In genomic region chr3:27090265-27091041, GRCh38 we compare ENCODE assay signal across 12 cellular contexts.
"Had no signal": no experiment of that assay in that cellular context is flagged by ENCODE, and none has a peak within 500 bp of the region (broad histone marks: within the 10 kb centered on the region; RNA-seq: fewer than 3 reads in every experiment).

No MANE protein-coding gene starts in this region.

- H3K27me3 ChIP-seq: esophagus muscularis mucosa, heart left ventricle, right atrium auricular region had no signal

- H3K27ac Mint-ChIP-seq: activated naive CD4-positive, alpha-beta T cell treated with anti-CD3 and anti-CD28 coated beads, Interleukin-2, amount 50 U/mL, for 24 hours; activated T-helper 2 cell treated with anti-CD3 and anti-CD28 coated beads, Interferon-gamma antibody, Interleukin-2, Interleukin-4, amounts not matched to agents 10 μg/mL and 5 μg/mL and 100 μg/mL, durations not matched to agents 14 hours and 24 hours and 36 hours; memory B cell; stimulated activated naive B cell treated with anti-CD40 and anti-IgM and Interleukin-4, amounts not matched to agents 10 μg/mL and 1 μg/mL and 100 μg/mL, for 72 hours; type B pancreatic cell had no signal

- DNase-seq: amniotic stem cell; cerebellar nuclear complex; heart left ventricle; stimulated activated naive B cell treated with anti-CD40 and anti-IgM and Interleukin-4, amounts not matched to agents 10 μg/mL and 1 μg/mL and 100 μg/mL, for 72 hours; T-helper 2 cell had no signal

- H3K36me3 ChIP-seq: esophagus muscularis mucosa, heart left ventricle, right atrium auricular region had no signal

- H3K4me3 Mint-ChIP-seq: activated naive CD4-positive, alpha-beta T cell treated with anti-CD3 and anti-CD28 coated beads, Interleukin-2, amount 50 U/mL, for 24 hours; memory B cell; stimulated activated naive B cell treated with anti-CD40 and anti-IgM and Interleukin-4, amounts not matched to agents 10 μg/mL and 1 μg/mL and 100 μg/mL, for 72 hours; type B pancreatic cell had no signal

- H3K36me3 Mint-ChIP-seq: activated naive CD4-positive, alpha-beta T cell treated with anti-CD3 and anti-CD28 coated beads, Interleukin-2, amount 50 U/mL, for 24 hours; brain; memory B cell; stimulated activated naive B cell treated with anti-CD40 and anti-IgM and Interleukin-4, amounts not matched to agents 10 μg/mL and 1 μg/mL and 100 μg/mL, for 72 hours; type B pancreatic cell had no signal

- H3K9me3 Mint-ChIP-seq: activated naive CD4-positive, alpha-beta T cell treated with anti-CD3 and anti-CD28 coated beads, Interleukin-2, amount 50 U/mL, for 24 hours; activated T-helper 2 cell treated with anti-CD3 and anti-CD28 coated beads, Interferon-gamma antibody, Interleukin-2, Interleukin-4, amounts not matched to agents 10 μg/mL and 5 μg/mL and 100 μg/mL, durations not matched to agents 14 hours and 24 hours and 36 hours; memory B cell; stimulated activated naive B cell treated with anti-CD40 and anti-IgM and Interleukin-4, amounts not matched to agents 10 μg/mL and 1 μg/mL and 100 μg/mL, for 72 hours had no signal

- H3K4me3 ChIP-seq: esophagus muscularis mucosa, heart left ventricle, right atrium auricular region had no signal

- H3K4me1 Mint-ChIP-seq: activated naive CD4-positive, alpha-beta T cell treated with anti-CD3 and anti-CD28 coated beads, Interleukin-2, amount 50 U/mL, for 24 hours; memory B cell had no signal

- H3K9me3 ChIP-seq: esophagus muscularis mucosa, heart left ventricle, right atrium auricular region had no signal

- H3K27ac ChIP-seq: esophagus muscularis mucosa, right atrium auricular region had no signal

- H3K27me3 Mint-ChIP-seq: activated naive CD4-positive, alpha-beta T cell treated with anti-CD3 and anti-CD28 coated beads, Interleukin-2, amount 50 U/mL, for 24 hours; brain; type B pancreatic cell had no signal
